In genomic region chr14:102345232-102345631, GRCh38 we compare ENCODE assay signal across 1 cellular context.
TF ChIP-seq lines count a peak whose summit lies in the region.

No MANE protein-coding gene starts in this region.

TF ChIP-seq in HepG2, 621 proteins besides CTCF, POLR2A, EP300 and RAD21:
- TF ChIP-seq ZNF563 (CRISPR knock-in tag; IDR thresholded peaks at IDR 0.05) (no peak), ZNF609 (CRISPR knock-in tag; IDR thresholded peaks at IDR 0.05; ENCODE audit: borderline replicate concordance) (no peak), ZNF30 (CRISPR knock-in tag; IDR thresholded peaks at IDR 0.05) (no peak), AKNA (CRISPR knock-in tag; IDR thresholded peaks at IDR 0.05; ENCODE audit: borderline replicate concordance) (no peak)
